1 cellular context compared by ENCODE assay signal in genomic region chr4:121226362-121226761, GRCh38.
TF ChIP-seq lines count a peak whose summit lies in the region.

No MANE protein-coding gene starts in this region.

TF ChIP-seq in H1, 55 proteins besides CTCF, POLR2A, EP300 and RAD21:
- TF ChIP-seq TAF7 (optimal IDR thresholded peaks at IDR 0.05; ENCODE audit: borderline replicate concordance, low read depth, low read length) (no peak), KDM4A (IDR thresholded peaks at IDR 0.05; ENCODE audit: low read depth, low read length, severe bottlenecking) (no peak), CHD7 (IDR thresholded peaks at IDR 0.05; ENCODE audit: insufficient replicate concordance, low read length) (no peak), JUND (IDR thresholded peaks at IDR 0.05; ENCODE audit: low read length) (no peak), NANOG (IDR thresholded peaks at IDR 0.05; ENCODE audit: insufficient read depth, low read depth, low read length, poor library complexity, severe bottlenecking) (no peak), KDM1A (IDR thresholded peaks at IDR 0.05; ENCODE audit: borderline replicate concordance, low read length) (no peak), HDAC2 (IDR thresholded peaks at IDR 0.05; ENCODE audit: borderline replicate concordance in 1 of 2, low read depth in 2 of 2, low read length in 2 of 2) (no peak), CBX5 (IDR thresholded peaks at IDR 0.05; ENCODE audit: low read depth, low read length) (no peak), GABPA (IDR thresholded peaks at IDR 0.05; ENCODE audit: borderline replicate concordance, insufficient read depth, low read length) (no peak), ASH2L (IDR thresholded peaks at IDR 0.05; ENCODE audit: low read length) (no peak)
